Comparison of ENCODE assay signal across 14 cellular contexts in genomic region chr17:57881783-57882291, GRCh38. TPM values are rescaled to one million over a fixed set of nuclear protein-coding genes. Genes with fewer than 3 reads are reported as not detected.
A peak's percentile ranks its signal among the peaks of the same experiment; 100 is the strongest.
DNase-seq lines count a peak whose midpoint lies in the region; ATAC-seq and TF ChIP-seq lines count a peak whose summit lies in the region.
"Had no signal": no experiment of that assay in that cellular context is flagged by ENCODE, and none has a peak within 500 bp of the region (broad histone marks: within the 10 kb centered on the region; RNA-seq: fewer than 3 reads in every experiment).

No MANE protein-coding gene starts in this region.

- H3K27me3 ChIP-seq in fibroblast of lung (ENCODE audit: control insufficient read depth, insufficient read depth, low read length) (no peaks in the 10 kb centered on the region), upper lobe of left lung (no peaks in the 10 kb centered on the region), MM.1S (replicated peaks; ENCODE audit: insufficient read depth, low read length) (peaks cover 13% of the 10 kb centered on the region)
- H3K27me3 ChIP-seq: neutrophil had no signal

- H3K4me3 Mint-ChIP-seq in neural crest cell: no peak overlapping the region
- no peak overlapping the region for H3K4me3 Mint-ChIP-seq in activated naive CD4-positive, alpha-beta T cell treated with anti-CD3 and anti-CD28 coated beads for 36 hours
- H3K4me3 Mint-ChIP-seq: activated CD8-positive, alpha-beta T cell treated with anti-CD3 and anti-CD28 coated beads, Interleukin-2, amount 10 ng/mL, durations not matched to agents 7 days and 5 days; T-helper 17 cell had no signal

- H3K9me3 Mint-ChIP-seq in neural crest cell: no peaks in the 10 kb centered on the region
- H3K9me3 Mint-ChIP-seq in activated naive CD4-positive, alpha-beta T cell treated with anti-CD3 and anti-CD28 coated beads for 36 hours: no peaks in the 10 kb centered on the region

- H4K20me1 ChIP-seq in fibroblast of lung (ENCODE audit: control insufficient read depth, extremely low read depth, insufficient read depth, low read length): no peaks in the 10 kb centered on the region
- no peaks in the 10 kb centered on the region for H4K20me1 ChIP-seq in MM.1S (ENCODE audit: insufficient read depth, low read length)

- TF ChIP-seq EP300 in upper lobe of left lung (IDR thresholded peaks at IDR 0.05): no peak

- peak overlapping the region; percentile 22 for H3K9ac ChIP-seq in fibroblast of lung (ENCODE audit: insufficient read depth, low read length)
- no peak overlapping the region for H3K9ac ChIP-seq in MM.1S (ENCODE audit: low read length)

- POLR2A ChIA-PET in RWPE1 (lab: Yijun Ruan, JAX; ENCODE audit: low non-redundant PET): no interaction called here

- TF ChIP-seq POLR2A in upper lobe of left lung (IDR thresholded peaks at IDR 0.05): no peak

- H3K4me2 ChIP-seq in fibroblast of lung (ENCODE audit: extremely low read depth, insufficient read depth, low read length): no peak overlapping the region
- H3K4me2 ChIP-seq in MM.1S (ENCODE audit: low read depth, low read length): no peak overlapping the region

- no peaks in the 10 kb centered on the region for H3K27me3 Mint-ChIP-seq in neural crest cell (ENCODE audit: low read depth)
- peaks cover 3% of the 10 kb centered on the region for H3K27me3 Mint-ChIP-seq in activated naive CD4-positive, alpha-beta T cell treated with anti-CD3 and anti-CD28 coated beads for 36 hours (ENCODE audit: low read depth)

- H3K4me1 ChIP-seq in fibroblast of lung (ENCODE audit: control insufficient read depth, extremely low read depth, insufficient read depth, low read length) (peaks cover 31% of the 10 kb centered on the region), upper lobe of left lung (peaks cover 0 to 20% (median 6%) of the 10 kb centered on the region in 4 donors), MM.1S (ENCODE audit: low read length) (peaks cover 4% of the 10 kb centered on the region)

- peak overlapping the region; percentile 43 for H3K27ac Mint-ChIP-seq in neural crest cell (ENCODE audit: unreplicated experiment)
- no peak overlapping the region for H3K27ac Mint-ChIP-seq in activated naive CD4-positive, alpha-beta T cell treated with anti-CD3 and anti-CD28 coated beads for 36 hours
- H3K27ac Mint-ChIP-seq: activated CD8-positive, alpha-beta T cell treated with anti-CD3 and anti-CD28 coated beads, Interleukin-2, amount 10 ng/mL, durations not matched to agents 7 days and 5 days; T-helper 17 cell had no signal

- H2AFZ ChIP-seq in fibroblast of lung (ENCODE audit: low read length): no peak overlapping the region
- no peak overlapping the region for H2AFZ ChIP-seq in MM.1S (ENCODE audit: low read length)

- DNase-seq in RWPE1 (ENCODE audit: low spot score) (no peak), fibroblast of lung (ENCODE audit: low read depth in 2 of 2) (peak in 1 of 2 donors; percentile 23), neural crest cell (ENCODE audit: low read depth, low spot score) (no peak), upper lobe of left lung (no peak), activated T-cell treated with anti-CD3 and anti-CD28 coated beads for 4 hours (no peak), OCI-M1 (lab: John Stamatoyannopoulos, UW) (no peak), MM.1S (no peak)
- DNase-seq in activated naive CD4-positive, alpha-beta T cell treated with anti-CD3 and anti-CD28 coated beads for 36 hours: no peak
- DNase-seq: activated CD8-positive, alpha-beta T cell treated with anti-CD3 and anti-CD28 coated beads, Interleukin-2, amount 10 ng/mL, durations not matched to agents 7 days and 5 days; NCI-H1105; NCI-H774; stimulated activated CD4-positive, alpha-beta T cell treated with anti-CD3 and anti-CD28 coated beads, Interleukin-4, amount 100 ng/mL, for 1 hour; T-helper 17 cell had no signal

- no peaks in the 10 kb centered on the region for H3F3A ChIP-seq in MM.1S (ENCODE audit: insufficient read depth, low read length)

- H3K9me3 ChIP-seq in fibroblast of lung (ENCODE audit: control insufficient read depth, insufficient read depth, low read depth, low read length) (no peaks in the 10 kb centered on the region), upper lobe of left lung (no peaks in the 10 kb centered on the region), MM.1S (replicated peaks; ENCODE audit: insufficient read depth, low read length) (no peaks in the 10 kb centered on the region)
- H3K9me3 ChIP-seq: neutrophil had no signal

- peaks cover 6% of the 10 kb centered on the region for H3K36me3 ChIP-seq in fibroblast of lung (ENCODE audit: control insufficient read depth, insufficient read depth, low read length)
- peaks cover 0 to 47% (median 26%) of the 10 kb centered on the region in 4 donors for H3K36me3 ChIP-seq in upper lobe of left lung
- no peaks in the 10 kb centered on the region for H3K36me3 ChIP-seq in MM.1S (replicated peaks; ENCODE audit: insufficient read depth, low read length)

- WGBS in upper lobe of left lung, 2 donors: 82 to 83% methylated on average over 4 to 8 of the region's 8 CpGs

- peaks cover 62% of the 10 kb centered on the region for H3K4me1 Mint-ChIP-seq in neural crest cell
- H3K4me1 Mint-ChIP-seq in activated naive CD4-positive, alpha-beta T cell treated with anti-CD3 and anti-CD28 coated beads for 36 hours (ENCODE audit: low read depth): peaks cover 23% of the 10 kb centered on the region

- H3K79me2 ChIP-seq in fibroblast of lung (ENCODE audit: control insufficient read depth, insufficient read depth, low read length) (peaks cover 2% of the 10 kb centered on the region), MM.1S (ENCODE audit: low read length) (no peaks in the 10 kb centered on the region)

- H3K9me2 ChIP-seq in MM.1S (replicated peaks; ENCODE audit: insufficient read depth, low read length): no peaks in the 10 kb centered on the region

- peak in 1 of 2 donors; percentile 23 for ATAC-seq in upper lobe of left lung (ENCODE audit: low FRiP score in 2 of 2)
- ATAC-seq: activated CD8-positive, alpha-beta T cell treated with anti-CD3 and anti-CD28 coated beads, Interleukin-2, amount 10 ng/mL, durations not matched to agents 7 days and 5 days; T-helper 17 cell had no signal

- H3K4me3 ChIP-seq in fibroblast of lung (replicated peaks in 1 of 4; ENCODE audit: control extremely low read depth in 1 of 4, insufficient read depth in 1 of 4, low read depth in 3 of 4, low read length in 4 of 4) (no peak overlapping the region), upper lobe of left lung (no peak overlapping the region), MM.1S (ENCODE audit: low read length) (no peak overlapping the region)

- H3K36me3 Mint-ChIP-seq in neural crest cell (ENCODE audit: low read depth): peaks cover 21% of the 10 kb centered on the region
- H3K36me3 Mint-ChIP-seq in activated naive CD4-positive, alpha-beta T cell treated with anti-CD3 and anti-CD28 coated beads for 36 hours (ENCODE audit: low read depth): no peaks in the 10 kb centered on the region

- TF ChIP-seq CTCF in RWPE1 (conservative IDR thresholded peaks at IDR 0.05; ENCODE audit: low read depth) (no peak), fibroblast of lung (conservative IDR thresholded peaks at IDR 0.05 in 1 of 2, IDR thresholded peaks at IDR 0.05 in 1 of 2; ENCODE audit: low read depth in 1 of 2, low read length in 2 of 2) (no peak), neural crest cell (conservative IDR thresholded peaks at IDR 0.05) (no peak), upper lobe of left lung (IDR thresholded peaks at IDR 0.05) (no peak), MM.1S (IDR thresholded peaks at IDR 0.05; ENCODE audit: low read length) (no peak)

- CTCF ChIA-PET in RWPE1 (lab: Yijun Ruan, JAX): no interaction called here
- CTCF ChIA-PET in activated naive CD4-positive, alpha-beta T cell treated with anti-CD3 and anti-CD28 coated beads for 36 hours (lab: Charles Lee): no interaction called here

- intact Hi-C loops in activated naive CD4-positive, alpha-beta T cell treated with anti-CD3 and anti-CD28 coated beads for 36 hours (cut with micrococcal nuclease): no loop called here

- H3K27ac ChIP-seq in RWPE1: peak overlapping the region; percentile 97
- peak overlapping the region; percentile 77 for H3K27ac ChIP-seq in fibroblast of lung (ENCODE audit: insufficient read depth, low read length)
- peak overlapping the region in 3 of 4 donors; percentile 4 to 35 (median 18) for H3K27ac ChIP-seq in upper lobe of left lung
- H3K27ac ChIP-seq in MM.1S (ENCODE audit: low read length): no peak overlapping the region
- H3K27ac ChIP-seq: neutrophil had no signal

RNA-seq across cellular contexts. Expression of gene MRPS23, which starts 32.0 kb away (rescaled TPM):
- total RNA-seq in fibroblast of lung (18.5 and 27.9 TPM in 2 replicates), neural crest cell (50.0 and 63.0 TPM in 2 replicates), upper lobe of left lung (10 to 100 TPM; 11.4 to 50.6 (median 19.1) TPM)
- polyA plus RNA-seq in fibroblast of lung: 40.0 and 57.6 TPM in 2 replicates
- polyA plus RNA-seq in fibroblast of lung (2012): 43.7 and 57.2 TPM in 2 replicates
- 23.0 and 43.6 TPM in 2 replicates for polyA minus RNA-seq in fibroblast of lung (ENCODE audit: low replicate concordance)
- 10 to 100 TPM; 57.5 to 59.1 TPM for total RNA-seq in activated naive CD4-positive, alpha-beta T cell treated with anti-CD3 and anti-CD28 coated beads for 36 hours
